1 cellular context compared by ENCODE assay signal in genomic region chr2:71923887-71924533, GRCh38.
TF ChIP-seq lines count a peak whose summit lies in the region.

No MANE protein-coding gene starts in this region.

TF ChIP-seq in HepG2, 621 proteins besides CTCF, POLR2A, EP300 and RAD21 (continued from another document):
- TF ChIP-seq CEBPZ (IDR thresholded peaks at IDR 0.05; ENCODE audit: low read length), result no peak
- TF ChIP-seq U2AF1 (optimal IDR thresholded peaks at IDR 0.05; ENCODE audit: low read depth, low read length), result no peak
- TF ChIP-seq SMAD3 (CRISPR knock-in tag; IDR thresholded peaks at IDR 0.05), result 0 out of 2 replicates have a peak, but pooled peaks have one; percentile 47
- TF ChIP-seq ZSCAN29 (CRISPR knock-in tag; conservative IDR thresholded peaks at IDR 0.05), result no peak
- TF ChIP-seq ZNF678 (CRISPR knock-in tag; IDR thresholded peaks at IDR 0.05), result no peak
- no peak for TF ChIP-seq CEBPG (CRISPR knock-in tag; IDR thresholded peaks at IDR 0.05)
- no peak for TF ChIP-seq FOXC1 (CRISPR knock-in tag; IDR thresholded peaks at IDR 0.05; ENCODE audit: borderline replicate concordance)
- no peak for TF ChIP-seq CAMTA2 (CRISPR knock-in tag; IDR thresholded peaks at IDR 0.05; ENCODE audit: borderline replicate concordance)
- TF ChIP-seq ZNF704 (CRISPR knock-in tag; IDR thresholded peaks at IDR 0.05; ENCODE audit: borderline replicate concordance), result no peak
- no peak for TF ChIP-seq ZNF780A (CRISPR knock-in tag; IDR thresholded peaks at IDR 0.05)
- peak; percentile 52 for TF ChIP-seq XRCC5 (optimal IDR thresholded peaks at IDR 0.05; ENCODE audit: low read length)
- TF ChIP-seq ZNF589 (CRISPR knock-in tag; conservative IDR thresholded peaks at IDR 0.05), result no peak
- no peak for TF ChIP-seq ZBTB34 (CRISPR knock-in tag; IDR thresholded peaks at IDR 0.05)
- no peak for TF ChIP-seq NR2F1 (CRISPR knock-in tag; IDR thresholded peaks at IDR 0.05)
- no peak for TF ChIP-seq ZBTB20 (CRISPR knock-in tag; IDR thresholded peaks at IDR 0.05; ENCODE audit: borderline replicate concordance, low read depth)
- no peak for TF ChIP-seq ZNF256 (CRISPR knock-in tag; conservative IDR thresholded peaks at IDR 0.05)
- no peak for TF ChIP-seq MYC (CRISPR knock-in tag; IDR thresholded peaks at IDR 0.05; ENCODE audit: borderline replicate concordance)
- TF ChIP-seq RCOR2 (CRISPR knock-in tag; IDR thresholded peaks at IDR 0.05), result no peak
- no peak for TF ChIP-seq RNF219 (CRISPR knock-in tag; IDR thresholded peaks at IDR 0.05)
- TF ChIP-seq MXD4 (CRISPR knock-in tag; IDR thresholded peaks at IDR 0.05), result no peak
- 0 out of 2 replicates have a peak, but pooled peaks have one; percentile 44 for TF ChIP-seq ZNF350 (CRISPR knock-in tag; IDR thresholded peaks at IDR 0.05; ENCODE audit: borderline replicate concordance, low read depth)
- TF ChIP-seq POLR2G (IDR thresholded peaks at IDR 0.05; ENCODE audit: low read depth, low read length), result no peak
- TF ChIP-seq ZNF20 (CRISPR knock-in tag; IDR thresholded peaks at IDR 0.05), result no peak
- TF ChIP-seq HNRNPH1 (optimal IDR thresholded peaks at IDR 0.05; ENCODE audit: low read depth, low read length), result no peak
- no peak for TF ChIP-seq ZSCAN31 (CRISPR knock-in tag; IDR thresholded peaks at IDR 0.05; ENCODE audit: low read depth)
- no peak for TF ChIP-seq DNMT1 (CRISPR knock-in tag; IDR thresholded peaks at IDR 0.05)
- TF ChIP-seq ERF (CRISPR knock-in tag; IDR thresholded peaks at IDR 0.05), result no peak
- no peak for TF ChIP-seq DR1 (CRISPR knock-in tag; IDR thresholded peaks at IDR 0.05)
- TF ChIP-seq ZSCAN9 (CRISPR knock-in tag; IDR thresholded peaks at IDR 0.05; ENCODE audit: borderline replicate concordance), result peak; percentile 67; the same call in 1 of the 2 replicates
- TF ChIP-seq SOX5 (CRISPR knock-in tag; IDR thresholded peaks at IDR 0.05; ENCODE audit: borderline replicate concordance), result 0 out of 2 replicates have a peak, but pooled peaks have one; percentile 15
- no peak for TF ChIP-seq SKI (IDR thresholded peaks at IDR 0.05; ENCODE audit: partially characterized antibody)
- TF ChIP-seq ZNF331 (CRISPR knock-in tag; IDR thresholded peaks at IDR 0.05), result 0 out of 2 replicates have a peak, but pooled peaks have one; percentile 18
- no peak for TF ChIP-seq MED1 (CRISPR knock-in tag; IDR thresholded peaks at IDR 0.05)
- no peak for TF ChIP-seq ZNF10 (CRISPR knock-in tag; IDR thresholded peaks at IDR 0.05; ENCODE audit: borderline replicate concordance, low read depth)
- TF ChIP-seq HBP1 (CRISPR knock-in tag; IDR thresholded peaks at IDR 0.05; ENCODE audit: low read depth), result 0 out of 2 replicates have a peak, but pooled peaks have one; percentile 49
- no peak for TF ChIP-seq PREB (CRISPR knock-in tag; IDR thresholded peaks at IDR 0.05)
- 0 out of 2 replicates have a peak, but pooled peaks have one; percentile 22 for TF ChIP-seq ARID5B (CRISPR knock-in tag; IDR thresholded peaks at IDR 0.05)
- TF ChIP-seq STAG1 (CRISPR knock-in tag; IDR thresholded peaks at IDR 0.05), result peak; percentile 92
- TF ChIP-seq SP4 (CRISPR knock-in tag; IDR thresholded peaks at IDR 0.05), result no peak
- no peak for TF ChIP-seq HMGA1 (CRISPR knock-in tag; conservative IDR thresholded peaks at IDR 0.05)
- TF ChIP-seq HNF1A (IDR thresholded peaks at IDR 0.05; ENCODE audit: low read depth), result no peak
- TF ChIP-seq HNF1A (CRISPR knock-in tag; IDR thresholded peaks at IDR 0.05; ENCODE audit: borderline replicate concordance), result no peak
- TF ChIP-seq ZNF205 (CRISPR knock-in tag; IDR thresholded peaks at IDR 0.05), result peak; percentile 76
- no peak for TF ChIP-seq ZNF749 (CRISPR knock-in tag; IDR thresholded peaks at IDR 0.05; ENCODE audit: borderline replicate concordance)
- no peak for TF ChIP-seq ZNF160 (CRISPR knock-in tag; IDR thresholded peaks at IDR 0.05)
- TF ChIP-seq MTF2 (CRISPR knock-in tag; IDR thresholded peaks at IDR 0.05; ENCODE audit: borderline replicate concordance), result no peak
